Comparison of ENCODE assay signal across 8 cellular contexts in genomic region chr16:50245417-50246298, GRCh38. TPM values are rescaled to one million over a fixed set of nuclear protein-coding genes. Genes with fewer than 3 reads are reported as not detected.
DNase-seq lines count a peak whose midpoint lies in the region; ATAC-seq, FAIRE-seq and TF ChIP-seq lines count a peak whose summit lies in the region.

No MANE protein-coding gene starts in this region.

- FAIRE-seq in D721Med (lab: Jason Lieb, UNC): no peak

- TF ChIP-seq CTCF in D721Med (IDR thresholded peaks at IDR 0.05; ENCODE audit: insufficient read depth, missing control alignments) (peak; percentile 13), VCaP (conservative IDR thresholded peaks at IDR 0.05) (peak; percentile 47), liver (IDR thresholded peaks at IDR 0.05; ENCODE audit: low read depth, low read length, missing input control) (peak; percentile 13)

- ATAC-seq in GM21367 (IDR thresholded peaks at IDR 0.05; ENCODE audit: unreplicated experiment): peak; percentile 69

- peaks cover 16% of the 10 kb centered on the region for H3K27me3 ChIP-seq in HUES6 (ENCODE audit: control insufficient read depth, insufficient read depth, low read length)
- H3K27me3 ChIP-seq in liver (ENCODE audit: control insufficient read depth in 4 of 4, insufficient read depth in 4 of 4, low read length in 3 of 4): no peaks in the 10 kb centered on the region

- 3% methylated on average over 70 of the region's 74 CpGs for WGBS in liver

- H3K9me3 ChIP-seq in HUES6 (ENCODE audit: control insufficient read depth, insufficient read depth, low read depth, low read length) (no peaks in the 10 kb centered on the region), liver (ENCODE audit: control insufficient read depth in 4 of 4, low read length in 3 of 4) (no peaks in the 10 kb centered on the region)

- no peak for TF ChIP-seq RAD21 in liver (IDR thresholded peaks at IDR 0.05)

- H3K36me3 ChIP-seq in HUES6 (ENCODE audit: control insufficient read depth, insufficient read depth, low read length) (no peaks in the 10 kb centered on the region), liver (ENCODE audit: control insufficient read depth in 4 of 4, insufficient read depth in 3 of 4, low read depth in 1 of 4, low read length in 3 of 4) (no peaks in the 10 kb centered on the region)

- H3K27ac ChIP-seq in HUES6 (ENCODE audit: low read depth, low read length) (no peak overlapping the region), VCaP (peak overlapping the region; percentile 43; the same call in 1 of the 2 replicates), liver (ENCODE audit: low read depth in 1 of 2, low read length in 2 of 2) (no peak overlapping the region)

- peak; percentile 34 for DNase-seq in D721Med (ENCODE audit: insufficient read length, low spot score)
- DNase-seq in cerebellum (ENCODE audit: low spot score): peak; percentile 23
- DNase-seq in stimulated activated CD8-positive, alpha-beta memory T cell treated with anti-CD3 and anti-CD28 coated beads, Interleukin-12 subunit alpha, Interleukin-12 subunit beta, amount 100 ng/mL, for 4 hours (ENCODE audit: low read depth): peak; percentile 37
- DNase-seq in NCI-H2107 treated with DMSO at 0.1 percent for 48 hours (lab: John Stamatoyannopoulos, UW; ENCODE audit: unreplicated experiment): no peak

- H3K4me1 ChIP-seq in HUES6 (ENCODE audit: control insufficient read depth, insufficient read depth, low read length): peaks cover 26% of the 10 kb centered on the region
- H3K4me1 ChIP-seq in liver (ENCODE audit: control insufficient read depth in 4 of 4, insufficient read depth in 4 of 4, low read length in 3 of 4): peaks cover 2 to 14% (median 7%) of the 10 kb centered on the region in 4 donors

- no peak overlapping the region for H3K9ac ChIP-seq in HUES6 (ENCODE audit: low read length)
- H3K9ac ChIP-seq in liver (ENCODE audit: low read depth in 1 of 2, low read length in 2 of 2): no peak overlapping the region

- peak overlapping the region; percentile 69 for H3K4me3 ChIP-seq in HUES6 (ENCODE audit: low read depth, low read length)
- H3K4me3 ChIP-seq in liver (ENCODE audit: low read depth in 1 of 3, low read length in 3 of 3): peak overlapping the region in 2 of 3 donors; percentile 53 to 77

TF ChIP-seq in liver, 16 proteins besides CTCF, POLR2A, EP300 and RAD21:
- TF ChIP-seq ZBTB33 (IDR thresholded peaks at IDR 0.05): no peak
- no peak for TF ChIP-seq JUND (IDR thresholded peaks at IDR 0.05)
- TF ChIP-seq FOXA2 (IDR thresholded peaks at IDR 0.05): no peak
- TF ChIP-seq EGR1 (IDR thresholded peaks at IDR 0.05; ENCODE audit: low read depth in 2 of 2): no peak
- TF ChIP-seq, protein P1, sequence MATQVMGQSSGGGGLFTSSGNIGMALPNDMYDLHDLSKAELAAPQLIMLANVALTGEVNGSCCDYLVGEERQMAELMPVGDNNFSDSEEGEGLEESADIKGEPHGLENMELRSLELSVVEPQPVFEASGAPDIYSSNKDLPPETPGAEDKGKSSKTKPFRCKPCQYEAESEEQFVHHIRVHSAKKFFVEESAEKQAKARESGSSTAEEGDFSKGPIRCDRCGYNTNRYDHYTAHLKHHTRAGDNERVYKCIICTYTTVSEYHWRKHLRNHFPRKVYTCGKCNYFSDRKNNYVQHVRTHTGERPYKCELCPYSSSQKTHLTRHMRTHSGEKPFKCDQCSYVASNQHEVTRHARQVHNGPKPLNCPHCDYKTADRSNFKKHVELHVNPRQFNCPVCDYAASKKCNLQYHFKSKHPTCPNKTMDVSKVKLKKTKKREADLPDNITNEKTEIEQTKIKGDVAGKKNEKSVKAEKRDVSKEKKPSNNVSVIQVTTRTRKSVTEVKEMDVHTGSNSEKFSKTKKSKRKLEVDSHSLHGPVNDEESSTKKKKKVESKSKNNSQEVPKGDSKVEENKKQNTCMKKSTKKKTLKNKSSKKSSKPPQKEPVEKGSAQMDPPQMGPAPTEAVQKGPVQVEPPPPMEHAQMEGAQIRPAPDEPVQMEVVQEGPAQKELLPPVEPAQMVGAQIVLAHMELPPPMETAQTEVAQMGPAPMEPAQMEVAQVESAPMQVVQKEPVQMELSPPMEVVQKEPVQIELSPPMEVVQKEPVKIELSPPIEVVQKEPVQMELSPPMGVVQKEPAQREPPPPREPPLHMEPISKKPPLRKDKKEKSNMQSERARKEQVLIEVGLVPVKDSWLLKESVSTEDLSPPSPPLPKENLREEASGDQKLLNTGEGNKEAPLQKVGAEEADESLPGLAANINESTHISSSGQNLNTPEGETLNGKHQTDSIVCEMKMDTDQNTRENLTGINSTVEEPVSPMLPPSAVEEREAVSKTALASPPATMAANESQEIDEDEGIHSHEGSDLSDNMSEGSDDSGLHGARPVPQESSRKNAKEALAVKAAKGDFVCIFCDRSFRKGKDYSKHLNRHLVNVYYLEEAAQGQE (IDR thresholded peaks at IDR 0.05): no peak
- no peak for TF ChIP-seq GABPA (IDR thresholded peaks at IDR 0.05 in 1 of 2, conservative IDR thresholded peaks at IDR 0.05 in 1 of 2)
- no peak for TF ChIP-seq FOXA1 (IDR thresholded peaks at IDR 0.05)
- TF ChIP-seq, protein P2, sequence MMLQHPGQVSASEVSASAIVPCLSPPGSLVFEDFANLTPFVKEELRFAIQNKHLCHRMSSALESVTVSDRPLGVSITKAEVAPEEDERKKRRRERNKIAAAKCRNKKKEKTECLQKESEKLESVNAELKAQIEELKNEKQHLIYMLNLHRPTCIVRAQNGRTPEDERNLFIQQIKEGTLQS (IDR thresholded peaks at IDR 0.05): no peak
- TF ChIP-seq TAF1 (conservative IDR thresholded peaks at IDR 0.05): no peak
- no peak for TF ChIP-seq HNF4A (conservative IDR thresholded peaks at IDR 0.05)
- TF ChIP-seq SP1 (IDR thresholded peaks at IDR 0.05): no peak
- TF ChIP-seq, protein P3, sequence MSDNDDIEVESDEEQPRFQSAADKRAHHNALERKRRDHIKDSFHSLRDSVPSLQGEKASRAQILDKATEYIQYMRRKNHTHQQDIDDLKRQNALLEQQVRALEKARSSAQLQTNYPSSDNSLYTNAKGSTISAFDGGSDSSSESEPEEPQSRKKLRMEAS (IDR thresholded peaks at IDR 0.05): no peak

RNA-seq across cellular contexts. Expression of gene ADCY7, which starts 20.7 kb away (rescaled TPM):
- total RNA-seq in cerebellum (6.4 TPM), liver (10 to 100 TPM; 11.5 to 43.9 TPM)
- polyA plus RNA-seq in liver: 1 to 10 TPM; 1.8 to 3.4 TPM
